ENCODE assay signal across 10 cellular contexts in the genomic region with DNA sequence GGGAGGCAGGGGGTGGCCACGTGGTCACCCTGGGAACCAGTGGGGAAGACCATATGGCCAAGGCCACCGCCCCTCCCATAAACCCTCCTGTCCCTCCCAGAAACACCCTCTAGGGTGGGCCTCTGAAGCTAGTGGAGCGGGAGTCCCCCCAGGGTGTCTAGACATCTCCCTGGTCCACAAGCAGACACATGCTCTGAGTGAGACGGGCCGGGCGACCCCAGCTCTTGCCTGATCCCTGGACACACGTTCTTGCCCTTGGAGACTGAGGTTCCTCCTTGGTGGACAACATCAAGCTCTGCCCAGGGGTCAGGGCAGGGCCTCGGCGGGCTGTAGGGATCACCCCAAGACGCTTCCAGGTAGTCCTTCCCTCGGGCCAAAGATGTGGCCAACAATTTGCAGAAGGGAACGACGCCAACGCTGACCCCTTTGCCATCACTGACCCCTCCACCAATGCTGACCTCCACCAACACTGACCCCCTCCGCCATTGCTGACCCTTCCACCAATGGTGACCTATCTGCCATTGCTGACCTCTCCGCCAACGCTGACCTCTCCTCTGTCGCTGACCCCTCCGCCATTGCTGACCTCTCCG. TPM values are rescaled to one million over a fixed set of nuclear protein-coding genes. Genes with fewer than 3 reads are reported as not detected.
"Had no signal": no experiment of that assay in that cellular context is flagged by ENCODE, and none has a peak within 500 bp of the region (broad histone marks: within the 10 kb centered on the region; RNA-seq: fewer than 3 reads in every experiment).

No MANE protein-coding gene starts in this region.

- H3K4me3 Mint-ChIP-seq: GM23338, H9 had no signal

- H3K27ac Mint-ChIP-seq: GM23338, H9 had no signal

- H3K4me3 ChIP-seq: GM23338, K562 had no signal

- DNase-seq: H9, HCEC 1CT, IMR-90, KG1 had no signal

- H3K9me3 Mint-ChIP-seq: H9 had no signal

- H3K27ac ChIP-seq: HL-60 had no signal

- ATAC-seq: GM23338, HepG2, K562 had no signal

- H3K4me1 Mint-ChIP-seq: GM23338 had no signal

RNA-seq across cellular contexts. Expression of gene FOXL3, which starts 57.1 kb away (rescaled TPM):
- total RNA-seq: GM23338, H1, H9, HepG2, HT1080, IMR-90, K562 had no signal
- polyA plus RNA-seq: GM23338, H1, HepG2, IMR-90, K562 had no signal
